9 cellular contexts compared by ENCODE assay signal in the genomic region with DNA sequence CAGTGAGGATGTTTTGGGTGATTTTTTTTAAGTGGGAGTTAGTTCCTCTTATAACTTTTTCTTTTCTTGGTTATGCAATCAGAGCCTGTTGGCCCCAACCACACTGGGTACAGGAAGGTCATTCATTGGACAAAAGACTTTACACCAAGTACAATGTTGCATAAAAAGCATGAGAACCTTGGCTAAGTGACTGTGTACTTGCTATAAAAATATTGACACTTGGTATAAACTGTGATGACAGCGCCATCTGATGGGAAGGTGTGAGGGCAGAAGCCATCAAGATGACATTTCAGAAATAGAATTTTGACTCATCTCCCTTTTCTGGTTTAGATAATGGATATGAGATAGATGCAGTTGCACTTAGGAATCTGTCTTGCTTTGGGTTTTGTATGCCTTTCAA.
A peak's percentile ranks its signal among the peaks of the same experiment; 100 is the strongest.
DNase-seq lines count a peak whose midpoint lies in the region; ATAC-seq and TF ChIP-seq lines count a peak whose summit lies in the region.
"Had no signal": no experiment of that assay in that cellular context is flagged by ENCODE, and none has a peak within 500 bp of the region (broad histone marks: within the 10 kb centered on the region; RNA-seq: fewer than 3 reads in every experiment).

No MANE protein-coding gene starts in this region.

- 46% methylated on average over 1 of the region's 1 CpG for WGBS in suprapubic skin

- no peak for TF ChIP-seq POLR2A in suprapubic skin (IDR thresholded peaks at IDR 0.05)

- peak; percentile 57 for ATAC-seq in GM18868 (IDR thresholded peaks at IDR 0.05; ENCODE audit: unreplicated experiment)

- H3K9ac ChIP-seq in OCI-LY3 (ENCODE audit: low read length) = no peak overlapping the region

- H3K27ac ChIP-seq in C4-2B = no peak overlapping the region
- no peak overlapping the region for H3K27ac ChIP-seq in OCI-LY3 (ENCODE audit: low read length)
- no peak overlapping the region for H3K27ac ChIP-seq in suprapubic skin
- H3K27ac ChIP-seq: neutrophil had no signal

- H3K9me3 ChIP-seq in OCI-LY3 (ENCODE audit: insufficient read depth, low read length) (no peaks in the 10 kb centered on the region), suprapubic skin (no peaks in the 10 kb centered on the region)
- H3K9me3 ChIP-seq: neutrophil had no signal

- no peak overlapping the region for H2AFZ ChIP-seq in OCI-LY3 (ENCODE audit: low read depth, low read length)

- H3K27me3 ChIP-seq in OCI-LY3 (ENCODE audit: low read depth, low read length) (no peaks in the 10 kb centered on the region), suprapubic skin (no peaks in the 10 kb centered on the region)
- H3K27me3 ChIP-seq: neutrophil had no signal

- TF ChIP-seq CTCF in C4-2B (conservative IDR thresholded peaks at IDR 0.05) = peak; percentile 79
- TF ChIP-seq CTCF in OCI-LY3 (IDR thresholded peaks at IDR 0.05; ENCODE audit: low read depth, low read length) = peak; percentile 81
- peak in 1 of 2 donors; percentile 40 for TF ChIP-seq CTCF in suprapubic skin (IDR thresholded peaks at IDR 0.05)

- H3K4me3 ChIP-seq in OCI-LY3 (ENCODE audit: low read length) (no peak overlapping the region), suprapubic skin (no peak overlapping the region)

- DNase-seq in HS-27A (ENCODE audit: low read depth) (peak; percentile 9), amniotic epithelial cell (ENCODE audit: low read depth) (peak; percentile 84), iris pigment epithelial cell (ENCODE audit: low read depth) (peak; percentile 81), suprapubic skin (ENCODE audit: low spot score in 2 of 2) (no peak)
- peak; percentile 53 for DNase-seq in stimulated activated CD4-positive, alpha-beta T cell treated with anti-CD3 and anti-CD28 coated beads, Interleukin-4, amount 100 ng/mL, for 24 hours

- no peaks in the 10 kb centered on the region for H4K20me1 ChIP-seq in OCI-LY3 (ENCODE audit: insufficient read depth, low read length)

- H3K36me3 ChIP-seq in OCI-LY3 (replicated peaks; ENCODE audit: low read depth, low read length) (no peaks in the 10 kb centered on the region), suprapubic skin (no peaks in the 10 kb centered on the region)
- H3K36me3 ChIP-seq: neutrophil had no signal

- TF ChIP-seq EP300 in suprapubic skin (IDR thresholded peaks at IDR 0.05) = no peak

- H3K4me1 ChIP-seq in OCI-LY3 (ENCODE audit: low read length) = peaks cover 31% of the 10 kb centered on the region
- H3K4me1 ChIP-seq in suprapubic skin = peaks cover 5% of the 10 kb centered on the region

- H3K4me2 ChIP-seq in OCI-LY3 (ENCODE audit: low read length) = no peak overlapping the region

- no peaks in the 10 kb centered on the region for H3K79me2 ChIP-seq in OCI-LY3 (ENCODE audit: low read length)

Comparison
In these comparisons a context has a peak if more than half of its experiments do, and no peak if none do; other contexts are left out.
1. DNase-seq: peak in HS-27A (single experiment), amniotic epithelial cell (single experiment), iris pigment epithelial cell (single experiment) and stimulated activated CD4-positive, alpha-beta T cell treated with anti-CD3 and anti-CD28 coated beads, Interleukin-4, amount 100 ng/mL, for 24 hours (single experiment); none in suprapubic skin (0 of 2).